In genomic region chr7:121442845-121443244, GRCh38 we compare ENCODE assay signal across 11 cellular contexts. TPM values are rescaled to one million over a fixed set of nuclear protein-coding genes. Genes with fewer than 3 reads are reported as not detected.
A peak's percentile ranks its signal among the peaks of the same experiment; 100 is the strongest.
DNase-seq lines count a peak whose midpoint lies in the region; ATAC-seq and TF ChIP-seq lines count a peak whose summit lies in the region.
"Had no signal": no experiment of that assay in that cellular context is flagged by ENCODE, and none has a peak within 500 bp of the region (broad histone marks: within the 10 kb centered on the region; RNA-seq: fewer than 3 reads in every experiment).

No MANE protein-coding gene starts in this region.

- H3K9me3 ChIP-seq in CD4-positive, CD25-positive, alpha-beta regulatory T cell (ENCODE audit: control insufficient read depth in 2 of 2, low read length in 2 of 2), result no peaks in the 10 kb centered on the region
- H3K9me3 ChIP-seq in PC-9 (ENCODE audit: insufficient read depth, low read depth) (no peaks in the 10 kb centered on the region; the same call in 1 of the 2 replicates), upper lobe of left lung (no peaks in the 10 kb centered on the region)

- no peaks in the 10 kb centered on the region for H3K9me2 ChIP-seq in PC-9 (ENCODE audit: insufficient read depth)

- H3K4me2 ChIP-seq in PC-9, result no peak overlapping the region

- BruUV-seq in Calu3 (replicated peaks; lab: Mats Ljungman, UMichigan), result no TSS peak
- no TSS peak for BruUV-seq in PC-9 (replicated peaks; lab: Mats Ljungman, UMichigan)

- no peak overlapping the region for H3K4me3 ChIP-seq in CD4-positive, CD25-positive, alpha-beta regulatory T cell (ENCODE audit: low read depth, low read length)
- no peak overlapping the region for H3K4me3 ChIP-seq in PC-9
- H3K4me3 ChIP-seq in upper lobe of left lung, result no peak overlapping the region

- H3K4me1 ChIP-seq in CD4-positive, CD25-positive, alpha-beta regulatory T cell (ENCODE audit: control insufficient read depth, insufficient read depth, low read length, poor library complexity, severe bottlenecking), result peaks cover 21% of the 10 kb centered on the region
- peaks cover 18% of the 10 kb centered on the region; the same call in 1 of the 2 replicates for H3K4me1 ChIP-seq in PC-9 (replicated peaks; ENCODE audit: insufficient read depth)
- H3K4me1 ChIP-seq in upper lobe of left lung, result peaks cover 5 to 13% (median 12%) of the 10 kb centered on the region in 4 donors

- TF ChIP-seq POLR2A in upper lobe of left lung (IDR thresholded peaks at IDR 0.05), result no peak

- intact Hi-C loops in Calu3 (cut with micrococcal nuclease; ENCODE audit: unreplicated experiment) (loop anchor here (5.0 kb wide), 1 partner anchor 89 kb away; no protein-coding TSS in a partner anchor), PC-9 (cut with micrococcal nuclease; ENCODE audit: unreplicated experiment) (loop anchor here (1.0 to 5.0 kb wide), 7 partner anchors 14 to 101 kb away; partner anchors contain the start of gene FAM3C)

- TF ChIP-seq EP300 in upper lobe of left lung (IDR thresholded peaks at IDR 0.05), result no peak

- peaks cover 9% of the 10 kb centered on the region for H3K27me3 Mint-ChIP-seq in CD4-positive, CD25-positive, alpha-beta regulatory T cell
- no peaks in the 10 kb centered on the region for H3K27me3 Mint-ChIP-seq in Calu3 (ENCODE audit: unreplicated experiment)
- H3K27me3 Mint-ChIP-seq in effector memory CD8-positive, alpha-beta T cell, result no peaks in the 10 kb centered on the region

- no peaks in the 10 kb centered on the region for H3K27me3 ChIP-seq in CD4-positive, CD25-positive, alpha-beta regulatory T cell (ENCODE audit: control insufficient read depth, insufficient read depth, low read length)
- H3K27me3 ChIP-seq in PC-9 (ENCODE audit: insufficient read depth, low read depth) (no peaks in the 10 kb centered on the region), upper lobe of left lung (no peaks in the 10 kb centered on the region)

- H2AFZ ChIP-seq in PC-9, result no peak overlapping the region

- WGBS in upper lobe of left lung, 2 donors, result 74 to 77% methylated on average over 2 of the region's 2 CpGs

- DNase-seq in CD4-positive, CD25-positive, alpha-beta regulatory T cell, result peak in 2 of 3 donors; percentile 8 to 54
- peak; percentile 47 for DNase-seq in Calu3
- peak; percentile 85 to 98 for DNase-seq in PC-9
- peak; percentile 6 to 57 (median 46) for DNase-seq in effector memory CD8-positive, alpha-beta T cell
- DNase-seq in COLO668 (lab: John Stamatoyannopoulos, UW; ENCODE audit: unreplicated experiment), result no peak
- DNase-seq in DMS114 treated with DMSO at 0.1 percent for 48 hours (lab: John Stamatoyannopoulos, UW; ENCODE audit: unreplicated experiment), result no peak
- DNase-seq in upper lobe of left lung, result no peak
- DNase-seq: COR-L47, MV-4-11, NCI-H774 had no signal

- POLR2A ChIA-PET in PC-9 (lab: Charles Lee; ENCODE audit: unreplicated experiment), result interaction anchor here (0.7 to 0.8 kb wide), 2 partner anchors 88 to 196 kb away, joined by 4 to 7 read pairs; no protein-coding TSS in a partner anchor

- H3K4me1 Mint-ChIP-seq in CD4-positive, CD25-positive, alpha-beta regulatory T cell, result peaks cover 14 to 46% (median 22%) of the 10 kb centered on the region in 4 donors
- H3K4me1 Mint-ChIP-seq in Calu3 (ENCODE audit: low read depth, unreplicated experiment), result peaks cover 23% of the 10 kb centered on the region
- peaks cover 20 to 36% of the 10 kb centered on the region in 2 donors for H3K4me1 Mint-ChIP-seq in effector memory CD8-positive, alpha-beta T cell (ENCODE audit: low read depth in 2 of 2)

- H3K36me3 Mint-ChIP-seq in CD4-positive, CD25-positive, alpha-beta regulatory T cell, result peaks cover 6% of the 10 kb centered on the region
- peaks cover 5% of the 10 kb centered on the region for H3K36me3 Mint-ChIP-seq in Calu3 (ENCODE audit: insufficient read depth, unreplicated experiment)
- H3K36me3 Mint-ChIP-seq in effector memory CD8-positive, alpha-beta T cell (ENCODE audit: insufficient read depth), result peaks cover 6% of the 10 kb centered on the region

- CTCF ChIA-PET in Calu3 (lab: Charles Lee) (interaction anchor here (0.7 kb wide), 2 partner anchors 554 to 724 kb away, joined by 3 to 5 read pairs; no protein-coding TSS in a partner anchor), PC-9 (lab: Charles Lee) (interaction anchor here (0.7 to 1.0 kb wide), 3 partner anchors 47 to 807 kb away, joined by 3 to 7 read pairs (median 6); partner anchors contain the start of gene FAM3C)

- H3K27ac ChIP-seq in CD4-positive, CD25-positive, alpha-beta regulatory T cell (ENCODE audit: insufficient read depth, low read length, poor library complexity, severe bottlenecking), result no peak overlapping the region
- H3K27ac ChIP-seq in PC-9, result peak overlapping the region; percentile 0; the same call in 1 of the 2 replicates
- H3K27ac ChIP-seq in upper lobe of left lung, result no peak overlapping the region

- H3K9me3 Mint-ChIP-seq in CD4-positive, CD25-positive, alpha-beta regulatory T cell, result peaks cover 0 to 9% (median 0%) of the 10 kb centered on the region in 7 donors
- no peaks in the 10 kb centered on the region for H3K9me3 Mint-ChIP-seq in Calu3 (ENCODE audit: low read depth, unreplicated experiment)
- no peaks in the 10 kb centered on the region for H3K9me3 Mint-ChIP-seq in effector memory CD8-positive, alpha-beta T cell

- H4K20me1 ChIP-seq in PC-9 (ENCODE audit: insufficient read depth), result no peaks in the 10 kb centered on the region

- no peak for TF ChIP-seq CTCF in Calu3 (IDR thresholded peaks at IDR 0.05; ENCODE audit: unreplicated experiment)
- TF ChIP-seq CTCF in PC-9 (conservative IDR thresholded peaks at IDR 0.05), result no peak
- TF ChIP-seq CTCF in upper lobe of left lung (IDR thresholded peaks at IDR 0.05), result no peak

- peak overlapping the region in 2 of 3 donors; percentile 10 to 51 for H3K27ac Mint-ChIP-seq in CD4-positive, CD25-positive, alpha-beta regulatory T cell
- H3K27ac Mint-ChIP-seq in Calu3 (ENCODE audit: unreplicated experiment), result no peak overlapping the region
- peak overlapping the region; percentile 66 to 78 for H3K27ac Mint-ChIP-seq in effector memory CD8-positive, alpha-beta T cell

- no peak overlapping the region for H3K4me3 Mint-ChIP-seq in CD4-positive, CD25-positive, alpha-beta regulatory T cell
- H3K4me3 Mint-ChIP-seq in Calu3 (ENCODE audit: low read depth, unreplicated experiment), result no peak overlapping the region
- H3K4me3 Mint-ChIP-seq in effector memory CD8-positive, alpha-beta T cell, result peak overlapping the region in 1 of 2 donors; percentile 17

- H3F3A ChIP-seq in PC-9 (ENCODE audit: insufficient read depth, low read depth), result peaks cover 13% of the 10 kb centered on the region; the same call in 1 of the 2 replicates

- ATAC-seq in CD4-positive, CD25-positive, alpha-beta regulatory T cell (ENCODE audit: low read depth in 2 of 2), result peak; percentile 54 to 72
- ATAC-seq in effector memory CD8-positive, alpha-beta T cell (replicated peaks), result peak; percentile 96
- ATAC-seq in GM21619 (IDR thresholded peaks at IDR 0.05; ENCODE audit: unreplicated experiment) (no peak), upper lobe of left lung (ENCODE audit: low FRiP score in 2 of 2) (no peak)

- no peaks in the 10 kb centered on the region for H3K36me3 ChIP-seq in CD4-positive, CD25-positive, alpha-beta regulatory T cell (ENCODE audit: control insufficient read depth, insufficient read depth, low read length)
- H3K36me3 ChIP-seq in PC-9 (ENCODE audit: low read depth), result no peaks in the 10 kb centered on the region
- H3K36me3 ChIP-seq in upper lobe of left lung, result no peaks in the 10 kb centered on the region

- H3K79me2 ChIP-seq in PC-9 (ENCODE audit: low read depth), result no peaks in the 10 kb centered on the region

RNA-seq across cellular contexts. Expression of gene FAM3C, which starts 46.7 kb away (rescaled TPM):
- 13.1 TPM for total RNA-seq in CD4-positive, CD25-positive, alpha-beta regulatory T cell
- 1 to 10 TPM; 4.0 to 6.6 (median 5.1) TPM for polyA plus RNA-seq in CD4-positive, CD25-positive, alpha-beta regulatory T cell
- total RNA-seq in Calu3 (2022) (178 and 206 TPM in 2 replicates), PC-9 (2021) (117 and 134 TPM in 2 replicates), upper lobe of left lung (10 to 100 TPM; 10.5 to 65.7 (median 34.9) TPM)

Comparison
In these comparisons a context has a peak if more than half of its experiments do, and no peak if none do; other contexts are left out.
1. ATAC-seq: peak in CD4-positive, CD25-positive, alpha-beta regulatory T cell (2 of 2) and effector memory CD8-positive, alpha-beta T cell (single experiment); none in GM21619 (single experiment) and upper lobe of left lung (0 of 2).
2. DNase-seq: peak in CD4-positive, CD25-positive, alpha-beta regulatory T cell (2 of 3), Calu3 (single experiment), PC-9 (2 of 2) and effector memory CD8-positive, alpha-beta T cell (3 of 3); none in COLO668 (single experiment), DMS114 treated with DMSO at 0.1 percent for 48 hours (single experiment) and upper lobe of left lung (0 of 2).